In the genomic region with DNA sequence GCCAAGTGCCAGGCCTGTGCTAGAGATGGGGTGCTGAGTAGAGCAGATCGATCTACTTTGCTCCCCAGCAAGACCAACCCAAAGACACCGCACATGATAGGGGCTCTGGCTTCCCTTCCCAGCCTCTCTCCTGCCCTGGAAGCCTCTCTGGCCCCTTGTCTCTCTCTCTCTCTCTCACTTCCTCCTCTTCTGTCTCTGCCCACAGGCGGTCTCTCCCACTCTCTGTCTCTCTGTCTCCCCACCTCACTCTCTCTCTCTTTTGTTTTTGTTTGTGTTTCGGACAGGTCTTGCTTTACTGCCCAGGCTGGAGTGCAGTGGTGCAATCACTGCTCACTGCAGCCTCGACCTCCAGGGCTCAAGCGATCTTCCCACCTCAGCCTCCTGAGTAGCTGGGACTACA, we compare ENCODE assay signal across 16 cellular contexts. TPM values are rescaled to one million over a fixed set of nuclear protein-coding genes. Genes with fewer than 3 reads are reported as not detected.
DNase-seq lines count a peak whose midpoint lies in the region; ATAC-seq lines count a peak whose summit lies in the region.
"Had no signal": no experiment of that assay in that cellular context is flagged by ENCODE, and none has a peak within 500 bp of the region (broad histone marks: within the 10 kb centered on the region; RNA-seq: fewer than 3 reads in every experiment).

No MANE protein-coding gene starts in this region.

- peaks cover 14% of the 10 kb centered on the region for H3K4me1 Mint-ChIP-seq in activated T-cell treated with anti-CD3 and anti-CD28 coated beads, Interleukin-2, amount 50 U/mL, for 72 hours (ENCODE audit: low read depth)
- peaks cover 19% of the 10 kb centered on the region for H3K4me1 Mint-ChIP-seq in stimulated activated effector memory CD8-positive, alpha-beta T cell treated with anti-CD3 and anti-CD28 coated beads, Interleukin-12 subunit alpha, Interleukin-12 subunit beta, amount 100 ng/mL, for 72 hours

- H3K27me3 ChIP-seq in SJCRH30 = peaks cover 25% of the 10 kb centered on the region

- no peak for ATAC-seq in activated T-cell treated with anti-CD3 and anti-CD28 coated beads, Interleukin-2, amount 50 U/mL, for 72 hours (replicated peaks in 1 of 2)
- peak; percentile 17 for ATAC-seq in stimulated activated effector memory CD8-positive, alpha-beta T cell treated with anti-CD3 and anti-CD28 coated beads, Interleukin-12 subunit alpha, Interleukin-12 subunit beta, amount 100 ng/mL, for 72 hours
- ATAC-seq in GM21515 (IDR thresholded peaks at IDR 0.05; ENCODE audit: unreplicated experiment) = no peak

- H3K27ac Mint-ChIP-seq in activated T-cell treated with anti-CD3 and anti-CD28 coated beads, Interleukin-2, amount 50 U/mL, for 72 hours = no peak overlapping the region
- peak overlapping the region; percentile 62 for H3K27ac Mint-ChIP-seq in stimulated activated effector memory CD8-positive, alpha-beta T cell treated with anti-CD3 and anti-CD28 coated beads, Interleukin-12 subunit alpha, Interleukin-12 subunit beta, amount 100 ng/mL, for 72 hours

- H3K4me3 Mint-ChIP-seq in activated T-cell treated with anti-CD3 and anti-CD28 coated beads, Interleukin-2, amount 50 U/mL, for 72 hours = peak overlapping the region; percentile 35 to 82
- peak overlapping the region; percentile 63 for H3K4me3 Mint-ChIP-seq in stimulated activated effector memory CD8-positive, alpha-beta T cell treated with anti-CD3 and anti-CD28 coated beads, Interleukin-12 subunit alpha, Interleukin-12 subunit beta, amount 100 ng/mL, for 72 hours

- peaks cover 0 to 3% of the 10 kb centered on the region in 2 donors for H3K36me3 Mint-ChIP-seq in activated T-cell treated with anti-CD3 and anti-CD28 coated beads, Interleukin-2, amount 50 U/mL, for 72 hours (ENCODE audit: insufficient read depth in 2 of 2)
- H3K36me3 Mint-ChIP-seq in stimulated activated effector memory CD8-positive, alpha-beta T cell treated with anti-CD3 and anti-CD28 coated beads, Interleukin-12 subunit alpha, Interleukin-12 subunit beta, amount 100 ng/mL, for 72 hours = no peaks in the 10 kb centered on the region

- H3K9me3 Mint-ChIP-seq in activated T-cell treated with anti-CD3 and anti-CD28 coated beads, Interleukin-2, amount 50 U/mL, for 72 hours = no peaks in the 10 kb centered on the region
- no peaks in the 10 kb centered on the region for H3K9me3 Mint-ChIP-seq in stimulated activated effector memory CD8-positive, alpha-beta T cell treated with anti-CD3 and anti-CD28 coated beads, Interleukin-12 subunit alpha, Interleukin-12 subunit beta, amount 100 ng/mL, for 72 hours

- H3K9me3 ChIP-seq in SJCRH30 (replicated peaks) = no peaks in the 10 kb centered on the region
- H3K9me3 ChIP-seq: uterus had no signal

- DNase-seq in activated T-cell treated with anti-CD3 and anti-CD28 coated beads, Interleukin-2, amount 50 U/mL, for 72 hours = no peak
- DNase-seq in activated T-cell treated with anti-CD3 and anti-CD28 coated beads for 4 hours (no peak), SJCRH30 (no peak), NCI-H69 (lab: John Stamatoyannopoulos, UW) (no peak), UCSD-AML1 (lab: John Stamatoyannopoulos, UW; ENCODE audit: unreplicated experiment) (no peak)
- no peak for DNase-seq in stimulated activated effector memory CD8-positive, alpha-beta T cell treated with anti-CD3 and anti-CD28 coated beads, Interleukin-12 subunit alpha, Interleukin-12 subunit beta, amount 100 ng/mL, for 72 hours (ENCODE audit: low spot score in 2 of 2)
- DNase-seq: activated CD8-positive, alpha-beta memory T cell treated with anti-CD3 and anti-CD28 coated beads, Interleukin-2, amount 50 U/mL, for 48 hours; hippocampal formation; NCI-H2029; T1000; uterus had no signal

- H3K4me3 ChIP-seq in SJCRH30 (peak overlapping the region; percentile 55), iPS-11a (ENCODE audit: low read depth, low read length) (peak overlapping the region; percentile 82)

- peaks cover 5% of the 10 kb centered on the region; the same call in 1 of the 2 replicates for H3K4me1 ChIP-seq in SJCRH30

- H3K27ac ChIP-seq in SJCRH30 = no peak overlapping the region
- H3K27ac ChIP-seq: epithelial cell of prostate, uterus had no signal

- peaks cover 46% of the 10 kb centered on the region for H3K27me3 Mint-ChIP-seq in activated T-cell treated with anti-CD3 and anti-CD28 coated beads, Interleukin-2, amount 50 U/mL, for 72 hours (ENCODE audit: low read depth)

- no peaks in the 10 kb centered on the region for H3K36me3 ChIP-seq in SJCRH30
- H3K36me3 ChIP-seq: uterus had no signal

RNA-seq across cellular contexts. Expression of a gene that starts 1.3 kb away (rescaled TPM):
- not detected for total RNA-seq in activated T-cell treated with anti-CD3 and anti-CD28 coated beads, Interleukin-2, amount 50 U/mL, for 72 hours
- total RNA-seq in SJCRH30 (2014; rRNA removed; shearing (Covaris generic)) = 0.15 and 0.32 TPM in 2 replicates
- total RNA-seq: bronchial epithelial cell, skeletal muscle tissue had no signal

RNA-seq across cellular contexts. Expression of a gene that starts 16.4 kb away (rescaled TPM):
- total RNA-seq in activated T-cell treated with anti-CD3 and anti-CD28 coated beads, Interleukin-2, amount 50 U/mL, for 72 hours = 1 to 10 TPM; 4.3 to 4.5 TPM
- total RNA-seq in SJCRH30 (2014; rRNA removed; shearing (Covaris generic)) = 6.3 and 9.1 TPM in 2 replicates

RNA-seq across cellular contexts. Expression of a gene that starts 17.5 kb away (rescaled TPM):
- 1 to 10 TPM in 1 of 2 donors, under 1 TPM in 1; 0.72 to 1.1 TPM for total RNA-seq in activated T-cell treated with anti-CD3 and anti-CD28 coated beads, Interleukin-2, amount 50 U/mL, for 72 hours
- 3.7 and 3.8 TPM in 2 replicates for total RNA-seq in SJCRH30 (2014; rRNA removed; shearing (Covaris generic))
- total RNA-seq: skeletal muscle tissue had no signal

RNA-seq across cellular contexts. Expression of a gene that starts 23.7 kb away (rescaled TPM):
- total RNA-seq in activated T-cell treated with anti-CD3 and anti-CD28 coated beads, Interleukin-2, amount 50 U/mL, for 72 hours = 10 to 100 TPM; 15.3 to 16.0 TPM
- total RNA-seq in SJCRH30 (2014; rRNA removed; shearing (Covaris generic)) = 30.4 and 35.8 TPM in 2 replicates

RNA-seq across cellular contexts. Expression of a gene that starts 35.6 kb away (rescaled TPM):
- total RNA-seq in activated T-cell treated with anti-CD3 and anti-CD28 coated beads, Interleukin-2, amount 50 U/mL, for 72 hours = 10 to 100 TPM; 52.4 to 55.8 TPM
- total RNA-seq in SJCRH30 (2014; rRNA removed; shearing (Covaris generic)) = 184 and 192 TPM in 2 replicates
